ENCODE assay signal across 1 cellular context in genomic region chr3:64150527-64151238, GRCh38.
TF ChIP-seq lines count a peak whose summit lies in the region.

No MANE protein-coding gene starts in this region.

TF ChIP-seq in HepG2, 621 proteins besides CTCF, POLR2A, EP300 and RAD21 (continued from another document):
- TF ChIP-seq, protein P1, sequence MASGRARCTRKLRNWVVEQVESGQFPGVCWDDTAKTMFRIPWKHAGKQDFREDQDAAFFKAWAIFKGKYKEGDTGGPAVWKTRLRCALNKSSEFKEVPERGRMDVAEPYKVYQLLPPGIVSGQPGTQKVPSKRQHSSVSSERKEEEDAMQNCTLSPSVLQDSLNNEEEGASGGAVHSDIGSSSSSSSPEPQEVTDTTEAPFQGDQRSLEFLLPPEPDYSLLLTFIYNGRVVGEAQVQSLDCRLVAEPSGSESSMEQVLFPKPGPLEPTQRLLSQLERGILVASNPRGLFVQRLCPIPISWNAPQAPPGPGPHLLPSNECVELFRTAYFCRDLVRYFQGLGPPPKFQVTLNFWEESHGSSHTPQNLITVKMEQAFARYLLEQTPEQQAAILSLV (CRISPR knock-in tag; IDR thresholded peaks at IDR 0.05; ENCODE audit: borderline replicate concordance) = no peak
- no peak for TF ChIP-seq FUBP1 (CRISPR knock-in tag; IDR thresholded peaks at IDR 0.05; ENCODE audit: borderline replicate concordance)
- no peak for TF ChIP-seq ARNT2 (CRISPR knock-in tag; IDR thresholded peaks at IDR 0.05; ENCODE audit: low read depth)
- no peak for TF ChIP-seq ZSCAN29 (CRISPR knock-in tag; conservative IDR thresholded peaks at IDR 0.05)
- TF ChIP-seq SRSF1 (optimal IDR thresholded peaks at IDR 0.05; ENCODE audit: low read depth, low read length) = no peak
- TF ChIP-seq, protein P2, sequence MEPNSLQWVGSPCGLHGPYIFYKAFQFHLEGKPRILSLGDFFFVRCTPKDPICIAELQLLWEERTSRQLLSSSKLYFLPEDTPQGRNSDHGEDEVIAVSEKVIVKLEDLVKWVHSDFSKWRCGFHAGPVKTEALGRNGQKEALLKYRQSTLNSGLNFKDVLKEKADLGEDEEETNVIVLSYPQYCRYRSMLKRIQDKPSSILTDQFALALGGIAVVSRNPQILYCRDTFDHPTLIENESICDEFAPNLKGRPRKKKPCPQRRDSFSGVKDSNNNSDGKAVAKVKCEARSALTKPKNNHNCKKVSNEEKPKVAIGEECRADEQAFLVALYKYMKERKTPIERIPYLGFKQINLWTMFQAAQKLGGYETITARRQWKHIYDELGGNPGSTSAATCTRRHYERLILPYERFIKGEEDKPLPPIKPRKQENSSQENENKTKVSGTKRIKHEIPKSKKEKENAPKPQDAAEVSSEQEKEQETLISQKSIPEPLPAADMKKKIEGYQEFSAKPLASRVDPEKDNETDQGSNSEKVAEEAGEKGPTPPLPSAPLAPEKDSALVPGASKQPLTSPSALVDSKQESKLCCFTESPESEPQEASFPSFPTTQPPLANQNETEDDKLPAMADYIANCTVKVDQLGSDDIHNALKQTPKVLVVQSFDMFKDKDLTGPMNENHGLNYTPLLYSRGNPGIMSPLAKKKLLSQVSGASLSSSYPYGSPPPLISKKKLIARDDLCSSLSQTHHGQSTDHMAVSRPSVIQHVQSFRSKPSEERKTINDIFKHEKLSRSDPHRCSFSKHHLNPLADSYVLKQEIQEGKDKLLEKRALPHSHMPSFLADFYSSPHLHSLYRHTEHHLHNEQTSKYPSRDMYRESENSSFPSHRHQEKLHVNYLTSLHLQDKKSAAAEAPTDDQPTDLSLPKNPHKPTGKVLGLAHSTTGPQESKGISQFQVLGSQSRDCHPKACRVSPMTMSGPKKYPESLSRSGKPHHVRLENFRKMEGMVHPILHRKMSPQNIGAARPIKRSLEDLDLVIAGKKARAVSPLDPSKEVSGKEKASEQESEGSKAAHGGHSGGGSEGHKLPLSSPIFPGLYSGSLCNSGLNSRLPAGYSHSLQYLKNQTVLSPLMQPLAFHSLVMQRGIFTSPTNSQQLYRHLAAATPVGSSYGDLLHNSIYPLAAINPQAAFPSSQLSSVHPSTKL (CRISPR knock-in tag; IDR thresholded peaks at IDR 0.05) = 0 out of 2 replicates have a peak, but pooled peaks have one; percentile 16
- no peak for TF ChIP-seq ZNF44 (CRISPR knock-in tag; IDR thresholded peaks at IDR 0.05)
- no peak for TF ChIP-seq YY1 (IDR thresholded peaks at IDR 0.05; ENCODE audit: insufficient read depth, insufficient replicate concordance, low read depth, low read length)
- no peak for TF ChIP-seq KDM4B (CRISPR knock-in tag; IDR thresholded peaks at IDR 0.05)
- no peak for TF ChIP-seq TMF1 (CRISPR knock-in tag; IDR thresholded peaks at IDR 0.05; ENCODE audit: low read depth)
- no peak for TF ChIP-seq SOX6 (IDR thresholded peaks at IDR 0.05)
- no peak for TF ChIP-seq SOX6 (CRISPR knock-in tag; IDR thresholded peaks at IDR 0.05)
- no peak for TF ChIP-seq CAMTA2 (CRISPR knock-in tag; IDR thresholded peaks at IDR 0.05; ENCODE audit: borderline replicate concordance)
- no peak for TF ChIP-seq FOXO4 (CRISPR knock-in tag; conservative IDR thresholded peaks at IDR 0.05)
- TF ChIP-seq NKX3-1 (CRISPR knock-in tag; IDR thresholded peaks at IDR 0.05) = no peak
